9 cellular contexts compared by ENCODE assay signal in genomic region chr10:30359373-30360206, GRCh38. TPM values are rescaled to one million over a fixed set of nuclear protein-coding genes. Genes with fewer than 3 reads are reported as not detected.
DNase-seq lines count a peak whose midpoint lies in the region; ATAC-seq lines count a peak whose summit lies in the region.
"Had no signal": no experiment of that assay in that cellular context is flagged by ENCODE, and none has a peak within 500 bp of the region (broad histone marks: within the 10 kb centered on the region; RNA-seq: fewer than 3 reads in every experiment).

No MANE protein-coding gene starts in this region.

- H3K36me3 Mint-ChIP-seq in CD8-positive, alpha-beta memory T cell = no peaks in the 10 kb centered on the region

- no peaks in the 10 kb centered on the region for H3K36me3 ChIP-seq in CD8-positive, alpha-beta memory T cell (ENCODE audit: insufficient read depth, low read length)
- H3K36me3 ChIP-seq in SJCRH30 = no peaks in the 10 kb centered on the region

- H3K4me1 ChIP-seq in CD8-positive, alpha-beta memory T cell (ENCODE audit: insufficient read depth, low read length) = no peaks in the 10 kb centered on the region
- H3K4me1 ChIP-seq in SJCRH30 = no peaks in the 10 kb centered on the region

- no peaks in the 10 kb centered on the region for H3K9me3 ChIP-seq in CD8-positive, alpha-beta memory T cell (ENCODE audit: low read length)
- no peaks in the 10 kb centered on the region for H3K9me3 ChIP-seq in SJCRH30 (replicated peaks)

- no peak overlapping the region for H3K4me3 Mint-ChIP-seq in CD8-positive, alpha-beta memory T cell

- no peaks in the 10 kb centered on the region for H3K27me3 ChIP-seq in CD8-positive, alpha-beta memory T cell (ENCODE audit: insufficient read depth, low read length, poor library complexity, severe bottlenecking)
- no peaks in the 10 kb centered on the region for H3K27me3 ChIP-seq in SJCRH30

- peak; percentile 96 for ATAC-seq in GM19372 (IDR thresholded peaks at IDR 0.05; ENCODE audit: low read depth, unreplicated experiment)
- ATAC-seq in HG03520 (IDR thresholded peaks at IDR 0.05; ENCODE audit: unreplicated experiment) = peak; percentile 93
- peak; percentile 63 for ATAC-seq in Right ventricle myocardium superior (ENCODE audit: poor library complexity)
- no peak for ATAC-seq in GM18909 (IDR thresholded peaks at IDR 0.05; ENCODE audit: poor library complexity, unreplicated experiment)

- H3K27ac ChIP-seq in CD8-positive, alpha-beta memory T cell (ENCODE audit: low read depth, low read length) = no peak overlapping the region
- H3K27ac ChIP-seq in SJCRH30 = no peak overlapping the region
- H3K27ac ChIP-seq: SK-N-MC had no signal

- CTCF ChIA-PET in CD8-positive, alpha-beta memory T cell (lab: Charles Lee) = interaction anchor here (0.7 to 2.8 kb wide), 15 partner anchors 8 to 769 kb away, joined by 3 to 21 read pairs (median 4); no protein-coding TSS in a partner anchor

- POLR2A ChIA-PET in CD8-positive, alpha-beta memory T cell (lab: Charles Lee) = interaction anchor here (0.9 kb wide), 1 partner anchor 46 kb away, joined by 5 read pairs; no protein-coding TSS in a partner anchor

- DNase-seq in CD8-positive, alpha-beta memory T cell = peak; percentile 26 to 73 (median 41)
- DNase-seq in SJCRH30 = peak; percentile 70 to 83
- peak; percentile 16 to 35 (median 23) for DNase-seq in activated naive CD4-positive, alpha-beta T cell (lab: John Stamatoyannopoulos, UW)
- DNase-seq in Right ventricle myocardium superior = peak; percentile 65
- DNase-seq in pulmonary artery endothelial cell (ENCODE audit: low read depth, low spot score) = peak; percentile 3

- H3K4me1 Mint-ChIP-seq in CD8-positive, alpha-beta memory T cell = peaks cover 0 to 3% (median 2%) of the 10 kb centered on the region in 3 donors

- H3K4me3 ChIP-seq in CD8-positive, alpha-beta memory T cell (ENCODE audit: low read length) = no peak overlapping the region
- no peak overlapping the region for H3K4me3 ChIP-seq in SJCRH30
- H3K4me3 ChIP-seq: SK-N-MC had no signal

- intact Hi-C loops in Right ventricle myocardium superior (cut with DNase I) = no loop called here

- H3K9me3 Mint-ChIP-seq in CD8-positive, alpha-beta memory T cell = no peaks in the 10 kb centered on the region

- H3K27me3 Mint-ChIP-seq in CD8-positive, alpha-beta memory T cell = peaks cover 6 to 29% of the 10 kb centered on the region in 2 donors

- no peak overlapping the region for H3K27ac Mint-ChIP-seq in CD8-positive, alpha-beta memory T cell

RNA-seq across cellular contexts. Expression of gene MTPAP, which starts 10.5 kb away (rescaled TPM):
- 10 to 100 TPM; 39.2 to 42.2 TPM for total RNA-seq in CD8-positive, alpha-beta memory T cell
- polyA plus RNA-seq in CD8-positive, alpha-beta memory T cell = 7.4 TPM
- 37.6 and 38.1 TPM in 2 replicates for total RNA-seq in SJCRH30 (2014; rRNA removed; shearing (Covaris generic))
- total RNA-seq in Right ventricle myocardium superior (18.2 TPM), pulmonary artery endothelial cell (10.2 and 13.3 TPM in 2 replicates)

Comparison
In these comparisons a context has a peak if more than half of its experiments do, and no peak if none do; other contexts are left out.
1. DNase-seq: peak in every context shown above with its lines; median percentile 76 in SJCRH30; 65 in Right ventricle myocardium superior; 41 in CD8-positive, alpha-beta memory T cell; 23 in activated naive CD4-positive, alpha-beta T cell; 3 in pulmonary artery endothelial cell.